ENCODE assay signal across 27 cellular contexts in genomic region chr1:44547361-44547760, GRCh38.
"Had no signal": no experiment of that assay in that cellular context is flagged by ENCODE, and none has a peak within 500 bp of the region (broad histone marks: within the 10 kb centered on the region; RNA-seq: fewer than 3 reads in every experiment).

No MANE protein-coding gene starts in this region.

- H3K27ac ChIP-seq: coronary artery, epithelial cell of prostate, gastrocnemius medialis, heart left ventricle, hepatocyte, left lung, neutrophil, pancreas, right lobe of liver, testis, tibial artery had no signal

- H3K27me3 ChIP-seq: neutrophil, pancreas, right lobe of liver, testis had no signal

- H3K4me1 ChIP-seq: gastrocnemius medialis, pancreas, right lobe of liver, testis, tibial artery had no signal

- H3K9me3 ChIP-seq: gastrocnemius medialis, heart left ventricle, left lung, mucosa of descending colon, neutrophil, pancreas, right lobe of liver, testis, tibial artery had no signal

- H3K4me3 ChIP-seq: coronary artery, gastrocnemius medialis, heart left ventricle, hepatocyte, left lung, mucosa of descending colon, pancreas, right lobe of liver, smooth muscle cell, testis, tibial artery had no signal

- DNase-seq: effector CD4-positive, alpha-beta T cell; foreskin fibroblast; gastrocnemius medialis; heart left ventricle; kidney; left cardiac atrium; left lung; mesenchymal stem cell; mucosa of descending colon; naive B cell; pancreas; right lobe of liver; stimulated activated CD4-positive, alpha-beta T cell treated with anti-CD3 and anti-CD28 coated beads, Interleukin-12 subunit alpha, Interleukin-12 subunit beta, amount 100 ng/mL, for 4 hours; stimulated activated CD4-positive, alpha-beta T cell treated with anti-CD3 and anti-CD28 coated beads, Interleukin-1b, Interleukin-23, amount 100 ng/mL, for 48 hours; stimulated activated CD4-positive, alpha-beta T cell treated with anti-CD3 and anti-CD28 coated beads, Interleukin-4, amount 100 ng/mL, for 1 hour; stimulated activated CD8-positive, alpha-beta memory T cell treated with anti-CD3 and anti-CD28 coated beads, Interleukin-4, amount 100 ng/mL, for 48 hours; stimulated activated naive CD4-positive, alpha-beta T cell; stimulated activated naive CD8-positive, alpha-beta T cell treated with anti-CD3 and anti-CD28 coated beads, Interleukin-15, amount 100 ng/mL, for 72 hours; testis; tibial artery had no signal

- ATAC-seq: esophagus mucosa; gastrocnemius medialis; heart left ventricle; left cardiac atrium; left lung; mucosa of descending colon; natural killer cell treated with Interleukin-12 subunit alpha and Interleukin-12 subunit beta and Interleukin-15 and Interleukin-18, amount 100 ng/mL, for 72 hours; pancreas; right lobe of liver; stimulated activated naive CD8-positive, alpha-beta T cell treated with anti-CD3 and anti-CD28 coated beads, Interleukin-15, amount 100 ng/mL, for 72 hours had no signal

- H3K36me3 ChIP-seq: gastrocnemius medialis, heart left ventricle, left lung, neutrophil, pancreas, right lobe of liver, tibial artery had no signal

- FAIRE-seq: kidney, pancreas had no signal
